In genomic region chr4:4421356-4421755, GRCh38 we compare ENCODE assay signal across 13 cellular contexts. TPM values are rescaled to one million over a fixed set of nuclear protein-coding genes. Genes with fewer than 3 reads are reported as not detected.
DNase-seq lines count a peak whose midpoint lies in the region; ATAC-seq and TF ChIP-seq lines count a peak whose summit lies in the region.
"Had no signal": no experiment of that assay in that cellular context is flagged by ENCODE, and none has a peak within 500 bp of the region (broad histone marks: within the 10 kb centered on the region; RNA-seq: fewer than 3 reads in every experiment).

No MANE protein-coding gene starts in this region.

- H3K36me3 Mint-ChIP-seq in activated T-helper 17 cell treated with anti-CD3 and anti-CD28 coated beads, Interleukin-2, amount 50 U/mL, for 72 hours (ENCODE audit: low read depth): peaks cover 60% of the 10 kb centered on the region
- H3K36me3 Mint-ChIP-seq in osteocyte (ENCODE audit: unreplicated experiment): peaks cover 27% of the 10 kb centered on the region

- H3K9me3 Mint-ChIP-seq in activated T-helper 17 cell treated with anti-CD3 and anti-CD28 coated beads, Interleukin-2, amount 50 U/mL, for 72 hours: no peaks in the 10 kb centered on the region
- H3K9me3 Mint-ChIP-seq in osteocyte (ENCODE audit: unreplicated experiment): no peaks in the 10 kb centered on the region

- in situ Hi-C loops in KBM-7 (cut with MboI; ENCODE audit: low pct_unique_long_range_greater_than_20kb, low sequenced_read_pairs): no loop called here
- in situ Hi-C loops in GM13977 (cut with MboI; ENCODE audit: low pct_unique_long_range_greater_than_20kb, low sequenced_read_pairs, unreplicated experiment): no loop called here

- no peak overlapping the region for H3K4me3 Mint-ChIP-seq in activated T-helper 17 cell treated with anti-CD3 and anti-CD28 coated beads, Interleukin-2, amount 50 U/mL, for 72 hours
- no peak overlapping the region for H3K4me3 Mint-ChIP-seq in osteocyte (ENCODE audit: unreplicated experiment)

- no peak for ATAC-seq in activated T-helper 17 cell treated with anti-CD3 and anti-CD28 coated beads, Interleukin-2, amount 50 U/mL, for 72 hours (replicated peaks)
- no peak for ATAC-seq in left lobe of liver

- no peak overlapping the region for H3K27ac ChIP-seq in caudate nucleus (ENCODE audit: low read depth, low read length)
- H3K27ac ChIP-seq: BLaER1 had no signal

- no peaks in the 10 kb centered on the region for H3K27me3 Mint-ChIP-seq in activated T-helper 17 cell treated with anti-CD3 and anti-CD28 coated beads, Interleukin-2, amount 50 U/mL, for 72 hours
- H3K27me3 Mint-ChIP-seq in osteocyte (ENCODE audit: unreplicated experiment): no peaks in the 10 kb centered on the region

- peaks cover 32% of the 10 kb centered on the region for H3K4me1 Mint-ChIP-seq in activated T-helper 17 cell treated with anti-CD3 and anti-CD28 coated beads, Interleukin-2, amount 50 U/mL, for 72 hours
- no peaks in the 10 kb centered on the region for H3K4me1 Mint-ChIP-seq in osteocyte (ENCODE audit: unreplicated experiment)

- TF ChIP-seq CTCF in osteocyte (IDR thresholded peaks at IDR 0.05) (no peak), GM13977 (IDR thresholded peaks at IDR 0.05; ENCODE audit: extremely low read depth, insufficient read depth, missing control alignments) (no peak)

- DNase-seq in activated effector memory CD4-positive, alpha-beta T cell treated with anti-CD3 and anti-CD28 coated beads, Interleukin-2, amount 50 U/mL, for 16 hours: peak; percentile 45
- no peak for DNase-seq in activated effector memory CD4-positive, alpha-beta T cell treated with Interleukin-2 at 50 U/mL for 16 hours
- DNase-seq in left lobe of liver (ENCODE audit: low spot score) (peak; percentile 19), osteocyte (ENCODE audit: extremely low spot score, unreplicated experiment) (peak; percentile 69), caudate nucleus (lab: John Stamatoyannopoulos, UW) (no peak), KBM-7 (no peak), GM13977 (ENCODE audit: low spot score) (no peak)
- DNase-seq: 8988T, AML-193, DMS53, GF-D8 had no signal

- peak overlapping the region; percentile 62 for H3K27ac Mint-ChIP-seq in activated T-helper 17 cell treated with anti-CD3 and anti-CD28 coated beads, Interleukin-2, amount 50 U/mL, for 72 hours
- no peak overlapping the region for H3K27ac Mint-ChIP-seq in osteocyte (ENCODE audit: unreplicated experiment)

RNA-seq across cellular contexts. Expression of gene NSG1, which starts 34.5 kb away (rescaled TPM):
- 10 to 100 TPM in 1 of 2 donors, 1 to 10 TPM in 1; 7.0 to 12.8 TPM for total RNA-seq in activated T-helper 17 cell treated with anti-CD3 and anti-CD28 coated beads, Interleukin-2, amount 50 U/mL, for 72 hours
- total RNA-seq in left lobe of liver (0.13 TPM), osteocyte (not detected in 2 replicates)

Comparison
In these comparisons a context has a peak if more than half of its experiments do, and no peak if none do; other contexts are left out.
1. DNase-seq: peak in activated effector memory CD4-positive, alpha-beta T cell treated with anti-CD3 and anti-CD28 coated beads, Interleukin-2, amount 50 U/mL, for 16 hours (single experiment), left lobe of liver (single experiment) and osteocyte (single experiment); none in activated effector memory CD4-positive, alpha-beta T cell treated with Interleukin-2 at 50 U/mL for 16 hours (single experiment), caudate nucleus (0 of 61), KBM-7 (single experiment) and GM13977 (single experiment).